In the genomic region with DNA sequence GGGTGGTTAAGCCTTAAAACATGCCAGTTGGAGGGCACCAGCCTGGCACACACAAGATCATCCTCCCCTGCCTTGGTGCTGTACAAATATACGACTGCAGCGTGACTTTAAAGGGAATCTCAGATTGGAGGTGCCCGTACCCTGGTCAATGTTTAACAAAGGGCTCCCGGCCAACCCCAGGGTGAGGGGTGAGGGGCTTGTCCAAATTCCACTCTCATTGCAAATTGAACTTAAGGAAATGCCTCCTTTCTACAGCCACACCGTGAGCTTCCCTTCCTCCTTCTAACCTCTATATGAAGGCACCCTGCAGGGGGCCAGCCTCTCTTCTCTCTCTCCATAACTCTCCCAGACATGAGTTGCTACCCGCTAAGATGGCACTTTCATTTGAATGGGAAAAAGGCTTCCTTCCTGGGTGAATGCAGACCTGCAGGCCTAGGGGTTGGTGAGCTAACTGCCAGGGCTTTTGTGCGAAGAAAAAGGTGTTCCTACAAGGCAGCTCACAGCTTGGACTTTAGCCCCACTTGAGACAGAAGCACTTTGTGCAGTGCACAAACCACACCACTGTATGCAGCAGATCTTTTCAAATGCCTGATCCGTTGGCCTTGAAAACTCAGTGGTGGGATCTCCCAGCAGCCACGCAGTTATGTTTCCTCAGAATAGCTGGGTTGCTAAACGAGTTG, we compare ENCODE assay signal across 25 cellular contexts.
DNase-seq lines count a peak whose midpoint lies in the region; ATAC-seq and TF ChIP-seq lines count a peak whose summit lies in the region.
"Had no signal": no experiment of that assay in that cellular context is flagged by ENCODE, and none has a peak within 500 bp of the region (broad histone marks: within the 10 kb centered on the region; RNA-seq: fewer than 3 reads in every experiment).

No MANE protein-coding gene starts in this region.

- intact Hi-C loops in natural killer cell (cut with micrococcal nuclease) (no loop called here), A673 (cut with micrococcal nuclease; ENCODE audit: unreplicated experiment) (no loop called here)
- intact Hi-C loops in dendritic cell treated with granulocyte-macrophage colony-stimulating factor and Interleukin-4, amounts not matched to agents 40 ng/mL and 50 ng/mL, for 4 days (cut with micrococcal nuclease) = loop anchor here (5.0 kb wide), 1 partner anchor 33 kb away; no protein-coding TSS in a partner anchor

- no peaks in the 10 kb centered on the region for H3K9me3 ChIP-seq in mucosa of rectum (ENCODE audit: control insufficient read depth in 2 of 2, low read length in 2 of 2)
- H3K9me3 ChIP-seq in A673 (ENCODE audit: low read depth, low read length, poor library complexity, severe bottlenecking) = no peaks in the 10 kb centered on the region
- H3K9me3 ChIP-seq: thyroid gland had no signal

- H3K4me1 Mint-ChIP-seq in natural killer cell treated with Interleukin-12 subunit alpha and Interleukin-12 subunit beta and Interleukin-15 and Interleukin-18, amount 100 ng/mL, for 72 hours (ENCODE audit: low read depth in 2 of 2) = peaks cover 6 to 15% of the 10 kb centered on the region in 2 donors
- H3K4me1 Mint-ChIP-seq in natural killer cell = peaks cover 3 to 10% of the 10 kb centered on the region in 2 donors
- H3K4me1 Mint-ChIP-seq in dendritic cell treated with granulocyte-macrophage colony-stimulating factor and Interleukin-4, amounts not matched to agents 40 ng/mL and 50 ng/mL, for 4 days (ENCODE audit: low read depth) = peaks cover 51% of the 10 kb centered on the region
- H3K4me1 Mint-ChIP-seq: activated CD4-positive, alpha-beta memory T cell treated with anti-CD3 and anti-CD28 coated beads, Interleukin-2, amount 10 ng/mL, durations not matched to agents 7 days and 5 days had no signal

- H3K4me3 ChIP-seq in mucosa of rectum (ENCODE audit: low read length in 2 of 2) (peak overlapping the region; percentile 26 to 67), A673 (ENCODE audit: low read depth, low read length, poor library complexity, severe bottlenecking) (no peak overlapping the region)
- H3K4me3 ChIP-seq: skin epidermis, thyroid gland had no signal

- peaks cover 20 to 33% of the 10 kb centered on the region in 2 donors for H3K4me1 ChIP-seq in mucosa of rectum (ENCODE audit: control insufficient read depth in 2 of 2, insufficient read depth in 2 of 2, low read length in 2 of 2)
- peaks cover 16% of the 10 kb centered on the region for H3K4me1 ChIP-seq in A673 (ENCODE audit: insufficient read depth, low read length, poor library complexity, severe bottlenecking)
- H3K4me1 ChIP-seq: thyroid gland had no signal

- CTCF ChIA-PET in A673 (lab: Charles Lee) = no interaction called here

- peak overlapping the region; percentile 19 to 83 for H3K27ac Mint-ChIP-seq in natural killer cell treated with Interleukin-12 subunit alpha and Interleukin-12 subunit beta and Interleukin-15 and Interleukin-18, amount 100 ng/mL, for 72 hours
- no peak overlapping the region for H3K27ac Mint-ChIP-seq in natural killer cell
- H3K27ac Mint-ChIP-seq in dendritic cell treated with granulocyte-macrophage colony-stimulating factor and Interleukin-4, amounts not matched to agents 40 ng/mL and 50 ng/mL, for 4 days = peak overlapping the region; percentile 19
- H3K27ac Mint-ChIP-seq: activated CD4-positive, alpha-beta memory T cell treated with anti-CD3 and anti-CD28 coated beads, Interleukin-2, amount 10 ng/mL, durations not matched to agents 7 days and 5 days; activated naive CD8-positive, alpha-beta T cell treated with anti-CD3 and anti-CD28 coated beads, Interleukin-2, amount 50 U/mL, for 24 hours; stimulated activated naive B cell treated with anti-CD40 and anti-IgM and Interleukin-4, amounts not matched to agents 10 μg/mL and 1 μg/mL and 100 μg/mL, for 72 hours had no signal

- peaks cover 0 to 3% of the 10 kb centered on the region in 2 donors for H3K27me3 ChIP-seq in mucosa of rectum (ENCODE audit: control insufficient read depth in 2 of 2, insufficient read depth in 2 of 2, low read length in 2 of 2)
- no peaks in the 10 kb centered on the region for H3K27me3 ChIP-seq in A673 (replicated peaks; ENCODE audit: insufficient read depth, low read depth, low read length, poor library complexity)
- H3K27me3 ChIP-seq: thyroid gland had no signal

- H3K36me3 ChIP-seq in mucosa of rectum (ENCODE audit: control insufficient read depth in 2 of 2, insufficient read depth in 2 of 2, low read length in 2 of 2) (no peaks in the 10 kb centered on the region), A673 (ENCODE audit: insufficient read depth, low read length, poor library complexity, severe bottlenecking) (no peaks in the 10 kb centered on the region)
- H3K36me3 ChIP-seq: thyroid gland had no signal

- DNase-seq in natural killer cell treated with Interleukin-12 subunit alpha and Interleukin-12 subunit beta and Interleukin-15 and Interleukin-18, amount 100 ng/mL, for 72 hours (ENCODE audit: low spot score) = no peak
- DNase-seq in natural killer cell (no peak), A673 (ENCODE audit: low spot score) (no peak), AG20443 (ENCODE audit: low spot score) (no peak), medulla oblongata (ENCODE audit: extremely low spot score) (no peak), dedifferentiated amniotic fluid mesenchymal stem cell (ENCODE audit: extremely low spot score) (no peak)
- DNase-seq: activated CD4-positive, alpha-beta memory T cell treated with anti-CD3 and anti-CD28 coated beads, Interleukin-2, amount 10 ng/mL, durations not matched to agents 7 days and 5 days; activated effector memory CD4-positive, alpha-beta T cell treated with anti-CD3 and anti-CD28 coated beads, Interleukin-2, amount 50 U/mL, for 16 hours; activated naive CD8-positive, alpha-beta T cell treated with anti-CD3 and anti-CD28 coated beads, Interleukin-2, amount 50 U/mL, for 24 hours; activated T-cell treated with anti-CD3 and anti-CD28 coated beads for 4 hours; COR-L47; GOT3; left cardiac atrium; NCI-H1436 treated with DMSO at 0.1 percent for 48 hours; NCI-H510A treated with DMSO at 0.1 percent for 48 hours; NK-92 treated with Interleukin-12 subunit alpha and Interleukin-12 subunit beta, amount 100 ng/mL, for 24 hours; stimulated activated naive B cell treated with anti-CD40 and anti-IgM and Interleukin-4, amounts not matched to agents 10 μg/mL and 1 μg/mL and 100 μg/mL, for 72 hours; T1000; thyroid gland had no signal

- no peak for ATAC-seq in natural killer cell treated with Interleukin-12 subunit alpha and Interleukin-12 subunit beta and Interleukin-15 and Interleukin-18, amount 100 ng/mL, for 72 hours
- ATAC-seq in natural killer cell = no peak
- ATAC-seq: activated CD4-positive, CD25-positive, alpha-beta regulatory T cell treated with anti-CD3 and anti-CD28 coated beads, Interleukin-2, amount 50 U/mL, for 24 hours; left cardiac atrium; stimulated activated naive B cell treated with anti-CD40 and anti-IgM and Interleukin-4, amounts not matched to agents 10 μg/mL and 1 μg/mL and 100 μg/mL, for 72 hours had no signal

- no peak for TF ChIP-seq CTCF in natural killer cell (IDR thresholded peaks at IDR 0.05)
- TF ChIP-seq CTCF in A673 (conservative IDR thresholded peaks at IDR 0.05; ENCODE audit: low read depth, low read length) = no peak

- H3K27ac ChIP-seq in mucosa of rectum (ENCODE audit: low read depth in 2 of 2, low read length in 2 of 2) (peak overlapping the region; percentile 84 to 95), A673 (ENCODE audit: low read depth, low read length, poor library complexity, severe bottlenecking) (no peak overlapping the region)
- H3K27ac ChIP-seq: RWPE1, skin epidermis, thyroid gland had no signal

- POLR2A ChIA-PET in A673 (lab: Charles Lee; ENCODE audit: low non-redundant PET) = no interaction called here

- no peak overlapping the region for H3K4me3 Mint-ChIP-seq in natural killer cell treated with Interleukin-12 subunit alpha and Interleukin-12 subunit beta and Interleukin-15 and Interleukin-18, amount 100 ng/mL, for 72 hours
- H3K4me3 Mint-ChIP-seq in natural killer cell = no peak overlapping the region
- no peak overlapping the region for H3K4me3 Mint-ChIP-seq in dendritic cell treated with granulocyte-macrophage colony-stimulating factor and Interleukin-4, amounts not matched to agents 40 ng/mL and 50 ng/mL, for 4 days
- H3K4me3 Mint-ChIP-seq: activated CD4-positive, alpha-beta memory T cell treated with anti-CD3 and anti-CD28 coated beads, Interleukin-2, amount 10 ng/mL, durations not matched to agents 7 days and 5 days; activated naive CD8-positive, alpha-beta T cell treated with anti-CD3 and anti-CD28 coated beads, Interleukin-2, amount 50 U/mL, for 24 hours; brain; stimulated activated naive B cell treated with anti-CD40 and anti-IgM and Interleukin-4, amounts not matched to agents 10 μg/mL and 1 μg/mL and 100 μg/mL, for 72 hours had no signal

- peaks cover 5% of the 10 kb centered on the region for H3K36me3 Mint-ChIP-seq in natural killer cell treated with Interleukin-12 subunit alpha and Interleukin-12 subunit beta and Interleukin-15 and Interleukin-18, amount 100 ng/mL, for 72 hours
- no peaks in the 10 kb centered on the region for H3K36me3 Mint-ChIP-seq in natural killer cell
- H3K36me3 Mint-ChIP-seq in dendritic cell treated with granulocyte-macrophage colony-stimulating factor and Interleukin-4, amounts not matched to agents 40 ng/mL and 50 ng/mL, for 4 days (ENCODE audit: low read depth) = no peaks in the 10 kb centered on the region
- H3K36me3 Mint-ChIP-seq: brain had no signal

- peaks cover 0 to 7% of the 10 kb centered on the region in 2 donors for H3K27me3 Mint-ChIP-seq in natural killer cell treated with Interleukin-12 subunit alpha and Interleukin-12 subunit beta and Interleukin-15 and Interleukin-18, amount 100 ng/mL, for 72 hours
- H3K27me3 Mint-ChIP-seq in natural killer cell (ENCODE audit: low read depth in 2 of 2) = peaks cover 0 to 6% of the 10 kb centered on the region in 2 donors
- peaks cover 3% of the 10 kb centered on the region for H3K27me3 Mint-ChIP-seq in dendritic cell treated with granulocyte-macrophage colony-stimulating factor and Interleukin-4, amounts not matched to agents 40 ng/mL and 50 ng/mL, for 4 days
- H3K27me3 Mint-ChIP-seq: stimulated activated naive B cell treated with anti-CD40 and anti-IgM and Interleukin-4, amounts not matched to agents 10 μg/mL and 1 μg/mL and 100 μg/mL, for 72 hours had no signal

- no peaks in the 10 kb centered on the region for H3K9me3 Mint-ChIP-seq in natural killer cell treated with Interleukin-12 subunit alpha and Interleukin-12 subunit beta and Interleukin-15 and Interleukin-18, amount 100 ng/mL, for 72 hours
- H3K9me3 Mint-ChIP-seq in natural killer cell = no peaks in the 10 kb centered on the region
- no peaks in the 10 kb centered on the region for H3K9me3 Mint-ChIP-seq in dendritic cell treated with granulocyte-macrophage colony-stimulating factor and Interleukin-4, amounts not matched to agents 40 ng/mL and 50 ng/mL, for 4 days
- H3K9me3 Mint-ChIP-seq: activated naive CD8-positive, alpha-beta T cell treated with anti-CD3 and anti-CD28 coated beads, Interleukin-2, amount 50 U/mL, for 24 hours; stimulated activated naive B cell treated with anti-CD40 and anti-IgM and Interleukin-4, amounts not matched to agents 10 μg/mL and 1 μg/mL and 100 μg/mL, for 72 hours had no signal

- BruUV-seq in A673 (replicated peaks; lab: Mats Ljungman, UMichigan) = no TSS peak

- peak overlapping the region; percentile 28 to 56 for H3K9ac ChIP-seq in mucosa of rectum (ENCODE audit: low read depth in 1 of 2, low read length in 2 of 2)

Comparison
In these comparisons a context has a peak if more than half of its experiments do, and no peak if none do; other contexts are left out.
1. H3K27ac Mint-ChIP-seq: peak in natural killer cell treated with Interleukin-12 subunit alpha and Interleukin-12 subunit beta and Interleukin-15 and Interleukin-18, amount 100 ng/mL, for 72 hours (2 of 2) and dendritic cell treated with granulocyte-macrophage colony-stimulating factor and Interleukin-4, amounts not matched to agents 40 ng/mL and 50 ng/mL, for 4 days (single experiment); none in natural killer cell (0 of 2).